In genomic region chr12:11639463-11639862, GRCh38 we compare ENCODE assay signal across 21 cellular contexts.
"Had no signal": no experiment of that assay in that cellular context is flagged by ENCODE, and none has a peak within 500 bp of the region (broad histone marks: within the 10 kb centered on the region; RNA-seq: fewer than 3 reads in every experiment).

No MANE protein-coding gene starts in this region.

- H3K36me3 ChIP-seq: esophagus squamous epithelium, gastrocnemius medialis, heart right ventricle, left lung, lower lobe of right lung had no signal

- H3K4me1 Mint-ChIP-seq: mesothelial cell of epicardium; naive thymus-derived CD4-positive, alpha-beta T cell had no signal

- H3K27me3 Mint-ChIP-seq: naive thymus-derived CD4-positive, alpha-beta T cell had no signal

- H3K4me3 Mint-ChIP-seq: mesothelial cell of epicardium; naive thymus-derived CD4-positive, alpha-beta T cell had no signal

- H3K4me1 ChIP-seq: esophagus squamous epithelium, gastrocnemius medialis, heart right ventricle, left lung, lower lobe of right lung had no signal

- H3K9me3 ChIP-seq: esophagus squamous epithelium, gastrocnemius medialis had no signal

- H3K4me3 ChIP-seq: coronary artery, dorsolateral prefrontal cortex, esophagus squamous epithelium, gastrocnemius medialis, heart right ventricle, left lung, lower lobe of right lung had no signal

- ATAC-seq: esophagus mucosa; gastrocnemius medialis; heart right ventricle; left lung; left ventricle myocardium superior; lower lobe of right lung; naive thymus-derived CD4-positive, alpha-beta T cell had no signal

- DNase-seq: dermis blood vessel endothelial cell; dorsolateral prefrontal cortex; effector CD4-positive, alpha-beta T cell; effector memory CD4-positive, alpha-beta T cell; erythroblast; esophagus squamous epithelium; foreskin fibroblast; foreskin melanocyte; gastrocnemius medialis; glutamatergic neuron; head of caudate nucleus; heart right ventricle; hippocampal formation; left lung; left ventricle myocardium superior; lower lobe of right lung; mesenchymal stem cell; naive thymus-derived CD4-positive, alpha-beta T cell had no signal

- H3K27ac Mint-ChIP-seq: mesothelial cell of epicardium; naive thymus-derived CD4-positive, alpha-beta T cell had no signal
